Comparison of ENCODE assay signal across 8 cellular contexts in genomic region chr12:113220593-113221180, GRCh38. TPM values are rescaled to one million over a fixed set of nuclear protein-coding genes. Genes with fewer than 3 reads are reported as not detected.
DNase-seq lines count a peak whose midpoint lies in the region; TF ChIP-seq lines count a peak whose summit lies in the region.

No MANE protein-coding gene starts in this region.

- H3K4me1 ChIP-seq in BLaER1, result peaks cover 56% of the 10 kb centered on the region
- no peaks in the 10 kb centered on the region for H3K4me1 ChIP-seq in iPS-15b (ENCODE audit: control insufficient read depth, insufficient read depth, low read length)
- peaks cover 48% of the 10 kb centered on the region for H3K4me1 ChIP-seq in suprapubic skin

- H3K27me3 ChIP-seq in BLaER1, result peaks cover 75% of the 10 kb centered on the region
- no peaks in the 10 kb centered on the region for H3K27me3 ChIP-seq in H7 (ENCODE audit: control insufficient read depth, insufficient read depth, low read length)
- H3K27me3 ChIP-seq in WERI-Rb-1 (ENCODE audit: insufficient read depth, low read depth, severe bottlenecking), result no peaks in the 10 kb centered on the region
- no peaks in the 10 kb centered on the region for H3K27me3 ChIP-seq in iPS-15b (ENCODE audit: control insufficient read depth, insufficient read depth, low read length)
- no peaks in the 10 kb centered on the region for H3K27me3 ChIP-seq in suprapubic skin

- H3K27ac ChIP-seq in BLaER1, result no peak overlapping the region
- peak overlapping the region; percentile 34; the same call in 1 of the 2 replicates for H3K27ac ChIP-seq in WERI-Rb-1
- peak overlapping the region; percentile 21 for H3K27ac ChIP-seq in suprapubic skin

- TF ChIP-seq CTCF in WERI-Rb-1 (IDR thresholded peaks at IDR 0.05; ENCODE audit: low read depth, low read length) (no peak), suprapubic skin (IDR thresholded peaks at IDR 0.05) (no peak)

- under 1% methylated on average over 23 of the region's 23 CpGs for WGBS in suprapubic skin

- no peak for DNase-seq in H7
- no peak for DNase-seq in WERI-Rb-1
- DNase-seq in suprapubic skin (ENCODE audit: low spot score in 2 of 2), result no peak
- no peak for DNase-seq in NCI-H1092 (lab: John Stamatoyannopoulos, UW)
- DNase-seq in globus pallidus (ENCODE audit: low spot score), result no peak
- no peak for DNase-seq in NCI-H748 treated with DMSO at 0.1 percent for 48 hours (lab: John Stamatoyannopoulos, UW)

- H3K36me3 ChIP-seq in BLaER1 (no peaks in the 10 kb centered on the region), H7 (replicated peaks; ENCODE audit: control insufficient read depth, insufficient read depth, low read length) (no peaks in the 10 kb centered on the region), WERI-Rb-1 (no peaks in the 10 kb centered on the region), iPS-15b (ENCODE audit: control insufficient read depth, insufficient read depth, low read length) (no peaks in the 10 kb centered on the region), suprapubic skin (no peaks in the 10 kb centered on the region)

- no peak for TF ChIP-seq EP300 in suprapubic skin (IDR thresholded peaks at IDR 0.05)

- peak overlapping the region; percentile 97 for H3K4me2 ChIP-seq in BLaER1

- TF ChIP-seq POLR2A in suprapubic skin (IDR thresholded peaks at IDR 0.05), result no peak

- H3K9ac ChIP-seq in BLaER1, result no peak overlapping the region; the same call in 1 of the 2 replicates
- no peak overlapping the region for H3K9ac ChIP-seq in iPS-15b (ENCODE audit: low read depth, low read length)

- no peaks in the 10 kb centered on the region for H3K9me3 ChIP-seq in BLaER1
- no peaks in the 10 kb centered on the region for H3K9me3 ChIP-seq in WERI-Rb-1 (ENCODE audit: severe bottlenecking)
- no peaks in the 10 kb centered on the region for H3K9me3 ChIP-seq in iPS-15b (ENCODE audit: control insufficient read depth, insufficient read depth, low read length)
- H3K9me3 ChIP-seq in suprapubic skin, result no peaks in the 10 kb centered on the region

- peaks cover 27% of the 10 kb centered on the region; the same call in 1 of the 2 replicates for H4K20me1 ChIP-seq in BLaER1

- H3K4me3 ChIP-seq in BLaER1, result peak overlapping the region; percentile 64
- peak overlapping the region; percentile 49 for H3K4me3 ChIP-seq in H7 (ENCODE audit: insufficient read depth, low read depth, low read length)
- H3K4me3 ChIP-seq in WERI-Rb-1 (ENCODE audit: low read depth, low read length), result peak overlapping the region; percentile 90
- H3K4me3 ChIP-seq in iPS-15b (ENCODE audit: low read depth, low read length), result peak overlapping the region; percentile 90
- H3K4me3 ChIP-seq in suprapubic skin, result peak overlapping the region; percentile 92

RNA-seq across cellular contexts. Expression of gene TPCN1, which starts 0.6 kb away (rescaled TPM):
- 19.2 and 20.7 TPM in 2 replicates for total RNA-seq in H7 (2014; rRNA removed; shearing (Covaris generic))
- total RNA-seq in suprapubic skin, result 10 to 100 TPM; 15.5 to 74.1 (median 35.6) TPM

RNA-seq across cellular contexts. Expression of gene RITA1, which starts 35.2 kb away (rescaled TPM):
- 42.3 and 45.9 TPM in 2 replicates for total RNA-seq in H7 (2014; rRNA removed; shearing (Covaris generic))
- 10 to 100 TPM; 14.7 to 21.7 (median 16.9) TPM for total RNA-seq in suprapubic skin

RNA-seq across cellular contexts. Expression of gene DDX54, which starts 35.4 kb away (rescaled TPM):
- total RNA-seq in H7 (2014; rRNA removed; shearing (Covaris generic)), result 93.9 and 101 TPM in 2 replicates
- total RNA-seq in suprapubic skin, result 10 to 100 TPM; 53.9 to 71.8 (median 63.9) TPM
